Comparison of ENCODE assay signal across 1 cellular context in genomic region chr17:18087610-18088491, GRCh38.
TF ChIP-seq lines count a peak whose summit lies in the region.

DRG2 (plus strand) TSS chr17:18087948; CDS start chr17:18088024, 76 bp downstream.

TF ChIP-seq in K562, 482 proteins besides CTCF, POLR2A, EP300 and RAD21 (continued from another document and continues in another):
- TF ChIP-seq ZNF436 (CRISPR knock-in tag; IDR thresholded peaks at IDR 0.05) (no peak), POLR2AphosphoS2 (IDR thresholded peaks at IDR 0.05; ENCODE audit: low read length) (no peak), ZBTB7A (IDR thresholded peaks at IDR 0.05; ENCODE audit: borderline replicate concordance, control insufficient read depth, low read depth, low read length) (peak; percentile 67; the same call in 1 of the 2 replicates), SREBF1 (IDR thresholded peaks at IDR 0.05; ENCODE audit: borderline replicate concordance, low read depth, low read length) (no peak), BCOR (IDR thresholded peaks at IDR 0.05) (peak; percentile 99), YBX1 (IDR thresholded peaks at IDR 0.05) (no peak), KLF1 (tag; IDR thresholded peaks at IDR 0.05) (0 out of 2 replicates have a peak, but pooled peaks have one; percentile 29), ARNT (IDR thresholded peaks at IDR 0.05) (no peak), FOSL1 (tag; conservative IDR thresholded peaks at IDR 0.05) (peak; percentile 45; the same call in 1 of the 2 replicates), ZEB2 (IDR thresholded peaks at IDR 0.05) (peak; percentile 96), SMC3 (conservative IDR thresholded peaks at IDR 0.05; ENCODE audit: insufficient read depth, low read depth, low read length) (0 out of 2 replicates have a peak, but pooled peaks have one; percentile 16), ZNF280B (CRISPR knock-in tag; IDR thresholded peaks at IDR 0.05) (no peak), MTA3 (IDR thresholded peaks at IDR 0.05; ENCODE audit: borderline replicate concordance) (peak; percentile 89; the same call in 1 of the 2 replicates), HDGF (IDR thresholded peaks at IDR 0.05) (peak; percentile 84; the same call in 1 of the 2 replicates), ZNF217 (CRISPR knock-in tag; IDR thresholded peaks at IDR 0.05) (no peak), ID3 (CRISPR knock-in tag; IDR thresholded peaks at IDR 0.05) (no peak), ID3 (tag; IDR thresholded peaks at IDR 0.05) (peak; percentile 66; the same call in 1 of the 2 replicates), KDM5B (IDR thresholded peaks at IDR 0.05; ENCODE audit: insufficient replicate concordance, low read depth, low read length) (peak; percentile 61), FOXA1 (IDR thresholded peaks at IDR 0.05; ENCODE audit: borderline replicate concordance) (no peak), HMGN3 (IDR thresholded peaks at IDR 0.05; ENCODE audit: borderline replicate concordance, extremely low read depth, insufficient read length, low read depth, low read length) (peak; percentile 88), ZNF347 (CRISPR knock-in tag; IDR thresholded peaks at IDR 0.05; ENCODE audit: low read depth) (no peak), ZNF589 (CRISPR knock-in tag; IDR thresholded peaks at IDR 0.05; ENCODE audit: low read depth) (peak; percentile 83; the same call in 1 of the 2 replicates), CBX3 (IDR thresholded peaks at IDR 0.05; ENCODE audit: borderline replicate concordance in 1 of 2, low read length in 2 of 2) (peak in 1 of 2 experiments; percentile 50; a peak in 1 of 3 replicates), MLX (CRISPR knock-in tag; conservative IDR thresholded peaks at IDR 0.05) (no peak), NCOA1 (IDR thresholded peaks at IDR 0.05; ENCODE audit: low read depth) (peak; percentile 98), NFYB (IDR thresholded peaks at IDR 0.05; ENCODE audit: extremely low read depth, insufficient read length) (no peak), MAZ (CRISPR knock-in tag; conservative IDR thresholded peaks at IDR 0.05 in 1 of 2, IDR thresholded peaks at IDR 0.05 in 1 of 2) (peak; percentile 81 to 94), TBL1XR1 (IDR thresholded peaks at IDR 0.05; ENCODE audit: low read length in 2 of 2) (peak; percentile 48 to 64; a peak in 2 of 4 replicates), MGA (IDR thresholded peaks at IDR 0.05) (peak; percentile 43; the same call in 1 of the 2 replicates), EGR1 (conservative IDR thresholded peaks at IDR 0.05) (peak; percentile 76), SMARCC2 (IDR thresholded peaks at IDR 0.05; ENCODE audit: low read depth) (peak; percentile 16; the same call in 1 of the 2 replicates), SFPQ (IDR thresholded peaks at IDR 0.05; ENCODE audit: low read depth, low read length) (no peak), RBFOX2 (IDR thresholded peaks at IDR 0.05; ENCODE audit: low read depth, low read length) (peak; percentile 93), TCF7L2 (IDR thresholded peaks at IDR 0.05; ENCODE audit: low read depth, low read length) (no peak), MCM5 (IDR thresholded peaks at IDR 0.05; ENCODE audit: low read depth) (no peak), KDM1A (IDR thresholded peaks at IDR 0.05) (peak; percentile 96 to 98), TCF15 (CRISPR knock-in tag; IDR thresholded peaks at IDR 0.05) (no peak), ZNF766 (CRISPR knock-in tag; conservative IDR thresholded peaks at IDR 0.05) (no peak), ZHX1 (conservative IDR thresholded peaks at IDR 0.05; ENCODE audit: low read length) (no peak), TOE1 (IDR thresholded peaks at IDR 0.05; ENCODE audit: borderline replicate concordance) (peak; percentile 81), TOE1 (CRISPR knock-in tag; IDR thresholded peaks at IDR 0.05; ENCODE audit: borderline replicate concordance, low read depth) (no peak), RBM25 (IDR thresholded peaks at IDR 0.05; ENCODE audit: low read depth, low read length, severe bottlenecking) (peak; percentile 94), RHOXF2B (CRISPR knock-in tag; conservative IDR thresholded peaks at IDR 0.05) (no peak), ELF1 (tag; IDR thresholded peaks at IDR 0.05) (peak; percentile 80), PTBP1 (IDR thresholded peaks at IDR 0.05; ENCODE audit: low read depth, low read length) (peak; percentile 87; the same call in 1 of the 2 replicates), ZNF197 (CRISPR knock-in tag; IDR thresholded peaks at IDR 0.05; ENCODE audit: low read depth) (0 out of 2 replicates have a peak, but pooled peaks have one; percentile 63)
